In the genomic region with DNA sequence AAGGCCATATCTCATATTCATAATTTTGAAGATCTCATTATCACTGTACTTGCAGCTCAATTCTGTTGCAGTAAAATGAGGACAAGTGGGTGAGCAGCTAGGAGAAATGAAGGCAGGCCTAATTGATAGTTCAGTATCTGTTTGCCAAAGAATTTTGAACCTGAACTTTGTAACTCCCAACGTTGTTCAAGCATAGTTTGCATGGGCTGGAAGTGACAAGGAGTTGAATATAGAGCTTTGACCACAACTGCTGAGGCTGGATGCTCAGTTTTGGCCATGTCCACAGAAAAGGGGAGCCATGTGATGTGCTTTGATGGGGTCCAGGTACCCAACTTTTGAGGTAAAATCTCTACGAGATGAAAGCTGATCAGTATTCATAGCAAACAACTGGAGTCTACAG, we compare ENCODE assay signal across 31 cellular contexts.
DNase-seq lines count a peak whose midpoint lies in the region; ATAC-seq, FAIRE-seq and TF ChIP-seq lines count a peak whose summit lies in the region.
"Had no signal": no experiment of that assay in that cellular context is flagged by ENCODE, and none has a peak within 500 bp of the region (broad histone marks: within the 10 kb centered on the region; RNA-seq: fewer than 3 reads in every experiment).

No MANE protein-coding gene starts in this region.

- no peaks in the 10 kb centered on the region for H3K79me2 ChIP-seq in HepG2 (ENCODE audit: insufficient read depth, low read length)

- H3K4me3 ChIP-seq in esophagus muscularis mucosa (no peak overlapping the region), HepG2 (replicated peaks in 1 of 3; ENCODE audit: insufficient read depth in 1 of 3, low read depth in 2 of 3, low read length in 3 of 3) (no peak overlapping the region)
- H3K4me3 ChIP-seq: A549; BLaER1; BLaER1 treated with 17β-estradiol and CSF1 and Interleukin-3, amounts not matched to agents 10 nM and 100 nM had no signal

- H3K36me3 ChIP-seq in esophagus muscularis mucosa, result no peaks in the 10 kb centered on the region
- no peaks in the 10 kb centered on the region for H3K36me3 ChIP-seq in HepG2 (replicated peaks in 1 of 2; ENCODE audit: control insufficient read depth in 1 of 2, insufficient read depth in 2 of 2, low read length in 2 of 2)
- H3K36me3 ChIP-seq: BE2C; BLaER1; BLaER1 treated with 17β-estradiol and CSF1 and Interleukin-3, amounts not matched to agents 10 nM and 100 nM had no signal

- intact Hi-C loops in esophagus muscularis mucosa (cut with DNase I) (no loop called here), HepG2 (cut with micrococcal nuclease; ENCODE audit: unreplicated experiment) (no loop called here)

- no peak; the same call in 2 of the 3 replicates for ATAC-seq in HepG2
- ATAC-seq: A549; CD8-positive, alpha-beta T cell had no signal

- 92% methylated on average over 2 of the region's 2 CpGs for WGBS in esophagus muscularis mucosa
- WGBS in HepG2 (ENCODE audit: low lambda C conversion rate), result 0% methylated on average over 2 of the region's 2 CpGs

- no peak overlapping the region for H3K9ac ChIP-seq in HepG2 (ENCODE audit: insufficient read depth, low read depth, low read length)
- H3K9ac ChIP-seq: BLaER1; BLaER1 treated with 17β-estradiol and CSF1 and Interleukin-3, amounts not matched to agents 10 nM and 100 nM had no signal

- FAIRE-seq in HepG2 (lab: Jason Lieb, UNC), result peak; percentile 39
- FAIRE-seq: A204.1, A549, D721Med had no signal

- H3K27ac ChIP-seq in esophagus muscularis mucosa (replicated peaks in 1 of 4) (no peak overlapping the region), HepG2 (ENCODE audit: extremely low read length, insufficient read depth, low read length) (no peak overlapping the region)
- H3K27ac ChIP-seq: 22Rv1; A549; BLaER1; BLaER1 treated with 17β-estradiol and CSF1 and Interleukin-3, amounts not matched to agents 10 nM and 100 nM; C4-2B had no signal

- H3K9me3 ChIP-seq in esophagus muscularis mucosa (peaks cover 0 to 11% (median 2%) of the 10 kb centered on the region in 4 donors), HepG2 (ENCODE audit: low read length) (peaks cover 5% of the 10 kb centered on the region)
- H3K9me3 ChIP-seq: A549, BE2C, Caco-2 had no signal

- no peak for TF ChIP-seq RAD21 in HepG2 (CRISPR knock-in tag; IDR thresholded peaks at IDR 0.05)

- no peak for TF ChIP-seq POLR2A in esophagus muscularis mucosa (IDR thresholded peaks at IDR 0.05; ENCODE audit: low read depth)
- no peak for TF ChIP-seq POLR2A in HepG2 (IDR thresholded peaks at IDR 0.05; ENCODE audit: insufficient read depth in 1 of 2, low read depth in 2 of 2, low read length in 2 of 2)

- POLR2A ChIA-PET in HepG2 (lab: Yijun Ruan, JAX), result no interaction called here

- H3K4me2 ChIP-seq in HepG2 (ENCODE audit: low read depth, low read length), result peak overlapping the region; percentile 33; the same call in 1 of the 2 replicates
- H3K4me2 ChIP-seq: A549; BLaER1; BLaER1 treated with 17β-estradiol and CSF1 and Interleukin-3, amounts not matched to agents 10 nM and 100 nM had no signal

- H3K27me3 ChIP-seq in esophagus muscularis mucosa, result no peaks in the 10 kb centered on the region
- no peaks in the 10 kb centered on the region for H3K27me3 ChIP-seq in HepG2 (ENCODE audit: control insufficient read depth in 1 of 2, insufficient read depth in 2 of 2, low read length in 2 of 2)
- H3K27me3 ChIP-seq: BE2C; BLaER1; BLaER1 treated with 17β-estradiol and CSF1 and Interleukin-3, amounts not matched to agents 10 nM and 100 nM had no signal

- TF ChIP-seq EP300 in esophagus muscularis mucosa (IDR thresholded peaks at IDR 0.05) (no peak), HepG2 (IDR thresholded peaks at IDR 0.05; ENCODE audit: low read depth in 2 of 2, low read length in 2 of 2) (no peak), HepG2 (CRISPR knock-in tag; IDR thresholded peaks at IDR 0.05; ENCODE audit: borderline replicate concordance) (no peak)

- DNase-seq in esophagus muscularis mucosa (ENCODE audit: extremely low spot score) (peak; percentile 34), HepG2 (ENCODE audit: low spot score) (peak; percentile 13), foreskin melanocyte (no peak)
- DNase-seq in activated naive CD4-positive, alpha-beta T cell (lab: John Stamatoyannopoulos, UW), result no peak
- DNase-seq: 8988T; ACHN; AML-193; BE2C; C1 segment of cervical spinal cord; Caco-2; Calu3; CD4-positive, alpha-beta memory T cell; CD4-positive, alpha-beta T cell; CD4-positive, CD25-positive, alpha-beta regulatory T cell; CD8-positive, alpha-beta memory T cell; CD8-positive, alpha-beta T cell; COR-L47; DMS 273 treated with DMSO at 0.1 percent for 48 hours; DMS153; DMS53; DMS79; DMS79 treated with DMSO at 0.1 percent for 48 hours; DND-41; EL had no signal

- TF ChIP-seq CTCF in esophagus muscularis mucosa (IDR thresholded peaks at IDR 0.05) (no peak), HepG2 (CRISPR knock-in tag; IDR thresholded peaks at IDR 0.05) (no peak)

- H2AFZ ChIP-seq in HepG2 (ENCODE audit: low read length), result no peak overlapping the region

- no TSS peak for BruUV-seq in HepG2 (replicated peaks; lab: Mats Ljungman, UMichigan)

- H3K4me1 ChIP-seq in esophagus muscularis mucosa (peaks cover 0 to 14% (median 5%) of the 10 kb centered on the region in 4 donors), HepG2 (ENCODE audit: insufficient read depth, low read length) (peaks cover 41% of the 10 kb centered on the region)
- H3K4me1 ChIP-seq: A549; BLaER1; BLaER1 treated with 17β-estradiol and CSF1 and Interleukin-3, amounts not matched to agents 10 nM and 100 nM; Caco-2 had no signal

- CTCF ChIA-PET in HepG2 (lab: Yijun Ruan, JAX; ENCODE audit: low intra/inter-chr PET ratio, low total read pairs), result no interaction called here

- in situ Hi-C loops in HepG2 (cut with HindIII; ENCODE audit: extremely low pct_ligation_motif_present, low pct_unique_long_range_greater_than_20kb), result no loop called here

- no peaks in the 10 kb centered on the region for H4K20me1 ChIP-seq in HepG2 (ENCODE audit: insufficient read depth, low read length)
- H4K20me1 ChIP-seq: BLaER1; BLaER1 treated with 17β-estradiol and CSF1 and Interleukin-3, amounts not matched to agents 10 nM and 100 nM had no signal

TF ChIP-seq in HepG2, 621 proteins besides CTCF, POLR2A, EP300 and RAD21:
- no peak for TF ChIP-seq ZNF746 (CRISPR knock-in tag; IDR thresholded peaks at IDR 0.05)
- TF ChIP-seq, protein P1, sequence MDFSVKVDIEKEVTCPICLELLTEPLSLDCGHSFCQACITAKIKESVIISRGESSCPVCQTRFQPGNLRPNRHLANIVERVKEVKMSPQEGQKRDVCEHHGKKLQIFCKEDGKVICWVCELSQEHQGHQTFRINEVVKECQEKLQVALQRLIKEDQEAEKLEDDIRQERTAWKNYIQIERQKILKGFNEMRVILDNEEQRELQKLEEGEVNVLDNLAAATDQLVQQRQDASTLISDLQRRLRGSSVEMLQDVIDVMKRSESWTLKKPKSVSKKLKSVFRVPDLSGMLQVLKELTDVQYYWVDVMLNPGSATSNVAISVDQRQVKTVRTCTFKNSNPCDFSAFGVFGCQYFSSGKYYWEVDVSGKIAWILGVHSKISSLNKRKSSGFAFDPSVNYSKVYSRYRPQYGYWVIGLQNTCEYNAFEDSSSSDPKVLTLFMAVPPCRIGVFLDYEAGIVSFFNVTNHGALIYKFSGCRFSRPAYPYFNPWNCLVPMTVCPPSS (IDR thresholded peaks at IDR 0.05), result no peak
- no peak for TF ChIP-seq ZNF10 (CRISPR knock-in tag; IDR thresholded peaks at IDR 0.05; ENCODE audit: borderline replicate concordance, low read depth)
- no peak for TF ChIP-seq ZNF232 (CRISPR knock-in tag; IDR thresholded peaks at IDR 0.05; ENCODE audit: borderline replicate concordance)
- TF ChIP-seq ZMYM2 (CRISPR knock-in tag; IDR thresholded peaks at IDR 0.05), result no peak
- TF ChIP-seq ATF7-NPFF (CRISPR knock-in tag; IDR thresholded peaks at IDR 0.05; ENCODE audit: low read depth), result no peak
- no peak for TF ChIP-seq ETV5 (CRISPR knock-in tag; IDR thresholded peaks at IDR 0.05; ENCODE audit: borderline replicate concordance)
- TF ChIP-seq ZNF878 (CRISPR knock-in tag; IDR thresholded peaks at IDR 0.05), result no peak
- no peak for TF ChIP-seq PTBP1 (IDR thresholded peaks at IDR 0.05; ENCODE audit: low read depth, low read length, poor library complexity, severe bottlenecking)
- TF ChIP-seq, protein P2, sequence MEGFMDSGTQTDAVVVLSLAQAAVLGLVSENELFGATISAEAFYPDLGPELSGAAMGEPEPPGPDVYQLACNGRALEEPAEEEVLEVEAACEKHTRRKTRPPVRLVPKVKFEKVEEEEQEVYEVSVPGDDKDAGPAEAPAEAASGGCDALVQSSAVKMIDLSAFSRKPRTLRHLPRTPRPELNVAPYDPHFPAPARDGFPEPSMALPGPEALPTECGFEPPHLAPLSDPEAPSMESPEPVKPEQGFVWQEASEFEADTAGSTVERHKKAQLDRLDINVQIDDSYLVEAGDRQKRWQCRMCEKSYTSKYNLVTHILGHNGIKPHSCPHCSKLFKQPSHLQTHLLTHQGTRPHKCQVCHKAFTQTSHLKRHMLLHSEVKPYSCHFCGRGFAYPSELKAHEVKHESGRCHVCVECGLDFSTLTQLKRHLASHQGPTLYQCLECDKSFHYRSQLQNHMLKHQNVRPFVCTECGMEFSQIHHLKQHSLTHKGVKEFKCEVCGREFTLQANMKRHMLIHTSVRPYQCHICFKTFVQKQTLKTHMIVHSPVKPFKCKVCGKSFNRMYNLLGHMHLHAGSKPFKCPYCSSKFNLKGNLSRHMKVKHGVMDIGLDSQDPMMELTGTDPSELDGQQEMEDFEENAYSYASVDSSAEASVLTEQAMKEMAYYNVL (CRISPR knock-in tag; IDR thresholded peaks at IDR 0.05; ENCODE audit: borderline replicate concordance), result no peak

Comparison
In these comparisons a context has a peak if more than half of its experiments do, and no peak if none do; other contexts are left out.
1. DNase-seq: peak in esophagus muscularis mucosa (single experiment) and HepG2 (single experiment); none in foreskin melanocyte (single experiment) and activated naive CD4-positive, alpha-beta T cell (0 of 4).